ENCODE assay signal across 26 cellular contexts in the genomic region with DNA sequence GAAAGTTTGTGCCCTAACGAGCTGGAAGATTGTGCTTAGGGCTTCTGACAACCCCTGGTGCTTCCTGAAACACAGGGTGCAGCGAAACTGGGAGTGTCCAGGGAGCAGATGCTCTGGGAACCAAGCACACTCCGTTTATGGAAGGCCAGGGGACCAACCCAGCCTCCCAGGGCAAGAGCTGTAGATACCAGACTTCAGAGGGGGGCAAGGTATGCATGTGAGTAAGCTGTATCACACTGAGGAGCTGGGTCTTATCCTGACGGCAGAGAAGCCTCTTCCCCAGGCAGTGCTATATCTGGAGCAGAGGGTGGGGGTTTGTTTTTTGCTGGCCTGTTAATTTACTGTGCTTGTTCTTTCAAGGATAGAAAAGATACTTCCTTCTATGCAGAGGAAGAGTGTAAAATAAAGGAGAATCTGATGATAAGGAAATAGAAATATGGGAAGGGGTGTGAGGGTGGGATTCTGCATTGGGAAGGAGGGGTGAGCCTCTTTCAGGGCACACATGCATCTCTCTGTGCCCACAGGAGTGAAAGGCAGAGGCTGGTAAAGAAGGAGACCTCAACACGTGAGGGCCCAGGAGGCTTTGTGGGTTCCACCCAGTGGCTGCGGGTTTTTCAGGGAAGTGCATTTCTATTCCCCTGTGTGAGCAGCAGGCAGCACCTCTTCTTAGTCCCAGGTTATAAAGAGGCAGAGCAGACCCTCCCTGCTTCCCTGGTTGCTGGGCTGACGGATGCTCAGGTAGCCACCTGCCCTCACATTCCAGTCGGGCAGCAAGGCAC.
"Had no signal": no experiment of that assay in that cellular context is flagged by ENCODE, and none has a peak within 500 bp of the region (broad histone marks: within the 10 kb centered on the region; RNA-seq: fewer than 3 reads in every experiment).

No MANE protein-coding gene starts in this region.

- H3K27me3 ChIP-seq: neural progenitor cell, neutrophil, ovary, right atrium auricular region, right lobe of liver, tibial nerve, uterus had no signal

- H2AFZ ChIP-seq: neural progenitor cell had no signal

- H3K9me3 ChIP-seq: neutrophil, ovary, right lobe of liver, tibial nerve, uterus had no signal

- H3K4me1 ChIP-seq: left ventricle myocardium inferior, right atrium auricular region, right lobe of liver, tibial nerve, uterus had no signal

- H3K36me3 Mint-ChIP-seq: memory B cell; naive B cell; natural killer cell; neural progenitor cell; stimulated activated memory B cell treated with anti-CD40 and anti-IgM and Interleukin-4, amounts not matched to agents 10 μg/mL and 1 μg/mL and 100 μg/mL, for 72 hours; type B pancreatic cell had no signal

- H3K4me3 ChIP-seq: left ventricle myocardium inferior, neural progenitor cell, ovary, right atrium auricular region, right lobe of liver, smooth muscle cell, tibial nerve, uterus had no signal

- H3K27ac ChIP-seq: left ventricle myocardium inferior, neural progenitor cell, neutrophil, ovary, right atrium auricular region, right lobe of liver, tibial nerve, uterus had no signal

- H3K27ac Mint-ChIP-seq: memory B cell; naive B cell; natural killer cell; nephron progenitor cell; neural progenitor cell; progenitor cell of endocrine pancreas; stimulated activated memory B cell treated with anti-CD40 and anti-IgM and Interleukin-4, amounts not matched to agents 10 μg/mL and 1 μg/mL and 100 μg/mL, for 72 hours; stimulated activated naive CD8-positive, alpha-beta T cell treated with anti-CD3 and anti-CD28 coated beads, Interleukin-15, amount 100 ng/mL, for 72 hours; type B pancreatic cell had no signal

- H3K4me3 Mint-ChIP-seq: memory B cell; naive B cell; natural killer cell; nephron progenitor cell; neural progenitor cell; stimulated activated memory B cell treated with anti-CD40 and anti-IgM and Interleukin-4, amounts not matched to agents 10 μg/mL and 1 μg/mL and 100 μg/mL, for 72 hours; stimulated activated naive CD8-positive, alpha-beta T cell treated with anti-CD3 and anti-CD28 coated beads, Interleukin-15, amount 100 ng/mL, for 72 hours; type B pancreatic cell had no signal

- H3K9ac ChIP-seq: neural progenitor cell had no signal

- DNase-seq: hippocampal formation; kidney; left colon; left ventricle myocardium inferior; naive B cell; natural killer cell; nephron progenitor cell; ovary; right lobe of liver; stimulated activated CD4-positive, alpha-beta T cell treated with anti-CD3 and anti-CD28 coated beads, Interleukin-1b, Interleukin-23, amount 100 ng/mL, for 48 hours; stimulated activated CD4-positive, alpha-beta T cell treated with anti-CD3 and anti-CD28 coated beads, Interleukin-2, amount 100 ng/mL, for 48 hours; stimulated activated CD4-positive, alpha-beta T cell treated with anti-CD3 and anti-CD28 coated beads, Interleukin-4, amount 100 ng/mL, for 4 hours; stimulated activated CD8-positive, alpha-beta memory T cell treated with anti-CD3 and anti-CD28 coated beads, Interleukin-4, amount 100 ng/mL, for 48 hours; stimulated activated naive CD4-positive, alpha-beta T cell treated with Interleukin-2 at 50 U/mL for 16 hours; stimulated activated naive CD8-positive, alpha-beta T cell treated with anti-CD3 and anti-CD28 coated beads, Interleukin-15, amount 100 ng/mL, for 72 hours; substantia nigra; uterus had no signal

- H3K27me3 Mint-ChIP-seq: stimulated activated memory B cell treated with anti-CD40 and anti-IgM and Interleukin-4, amounts not matched to agents 10 μg/mL and 1 μg/mL and 100 μg/mL, for 72 hours had no signal

- H3K9me3 Mint-ChIP-seq: natural killer cell; stimulated activated naive CD8-positive, alpha-beta T cell treated with anti-CD3 and anti-CD28 coated beads, Interleukin-15, amount 100 ng/mL, for 72 hours; type B pancreatic cell had no signal

- H3K4me2 ChIP-seq: neural progenitor cell, smooth muscle cell had no signal

- ATAC-seq: left colon; natural killer cell; right lobe of liver; stimulated activated memory B cell treated with anti-CD40 and anti-IgM and Interleukin-4, amounts not matched to agents 10 μg/mL and 1 μg/mL and 100 μg/mL, for 72 hours; stimulated activated naive CD8-positive, alpha-beta T cell treated with anti-CD3 and anti-CD28 coated beads, Interleukin-15, amount 100 ng/mL, for 72 hours had no signal

- H3K4me1 Mint-ChIP-seq: memory B cell; naive B cell; natural killer cell; stimulated activated memory B cell treated with anti-CD40 and anti-IgM and Interleukin-4, amounts not matched to agents 10 μg/mL and 1 μg/mL and 100 μg/mL, for 72 hours; stimulated activated naive CD8-positive, alpha-beta T cell treated with anti-CD3 and anti-CD28 coated beads, Interleukin-15, amount 100 ng/mL, for 72 hours had no signal

- H3K36me3 ChIP-seq: left ventricle myocardium inferior, neural progenitor cell, neutrophil, ovary, right atrium auricular region, right lobe of liver, tibial nerve, uterus had no signal
